ENCODE assay signal across 8 cellular contexts in the genomic region with DNA sequence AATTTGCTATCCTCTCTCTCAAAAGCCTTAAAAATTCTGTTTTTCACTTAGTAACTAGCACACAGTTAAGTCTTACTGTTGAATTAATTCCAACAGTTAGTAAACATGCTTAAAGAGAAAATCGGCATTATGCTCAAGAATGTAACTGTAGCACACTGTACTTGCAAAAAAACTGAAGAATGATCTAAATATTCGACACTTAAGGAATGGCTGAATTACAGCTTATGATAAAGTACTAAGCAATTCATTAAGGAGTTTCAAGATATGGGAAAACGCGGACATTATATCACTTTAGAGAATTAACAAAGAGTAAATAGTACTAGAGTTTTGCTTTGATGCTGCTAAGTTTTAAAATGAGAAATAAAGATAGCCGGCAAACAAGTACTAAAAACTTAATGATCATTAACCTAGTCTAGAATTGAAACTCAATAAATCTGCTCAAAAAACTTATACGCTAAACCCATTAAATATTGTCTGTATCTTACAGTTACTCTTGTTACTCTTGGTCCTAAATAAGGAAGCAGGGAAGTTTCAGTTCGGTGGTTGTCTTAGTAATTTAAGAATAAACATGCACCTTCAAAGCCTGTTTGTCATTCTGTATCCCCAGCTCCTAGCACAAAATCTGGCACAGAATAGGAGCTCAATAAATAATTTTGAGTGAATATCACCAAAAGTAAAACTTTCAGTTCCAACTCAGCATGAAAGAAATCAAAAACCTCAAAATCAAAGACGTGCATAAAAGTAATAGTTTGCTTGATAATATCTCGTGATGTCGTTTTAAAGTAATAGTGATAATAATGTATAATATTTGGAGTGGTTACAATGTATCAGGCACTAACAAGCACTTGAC. TPM values are rescaled to one million over a fixed set of nuclear protein-coding genes. Genes with fewer than 3 reads are reported as not detected.
DNase-seq lines count a peak whose midpoint lies in the region; ATAC-seq, FAIRE-seq and TF ChIP-seq lines count a peak whose summit lies in the region.

No MANE protein-coding gene starts in this region.

- peak; percentile 88 for FAIRE-seq in islet of Langerhans (lab: Jason Lieb, UNC)

- intact Hi-C loops in activated T-helper 2 cell treated with anti-CD3 and anti-CD28 coated beads, Interferon-gamma antibody, Interleukin-2, Interleukin-4, amounts not matched to agents 10 μg/mL and 5 μg/mL and 100 μg/mL, durations not matched to agents 14 hours and 24 hours and 36 hours (cut with micrococcal nuclease): loop anchor here (2.0 to 10.0 kb wide), 2 partner anchors 17 to 765 kb away; a partner anchor contains a TSS
- intact Hi-C loops in posterior vena cava (cut with DNase I): no loop called here

- H3K27me3 ChIP-seq in stomach smooth muscle (ENCODE audit: control insufficient read depth in 1 of 2, insufficient read depth in 2 of 2, low read length in 2 of 2): no peaks in the 10 kb centered on the region

- no peaks in the 10 kb centered on the region for H3K36me3 ChIP-seq in stomach smooth muscle (ENCODE audit: control insufficient read depth in 2 of 2, insufficient read depth in 2 of 2, low read length in 2 of 2)

- peaks cover 7% of the 10 kb centered on the region for H3K27me3 Mint-ChIP-seq in activated T-helper 2 cell treated with anti-CD3 and anti-CD28 coated beads, Interferon-gamma antibody, Interleukin-2, Interleukin-4, amounts not matched to agents 10 μg/mL and 5 μg/mL and 100 μg/mL, durations not matched to agents 14 hours and 24 hours and 36 hours (ENCODE audit: low read depth)

- H3K9ac ChIP-seq in stomach smooth muscle (ENCODE audit: low read length in 2 of 2): peak overlapping the region; percentile 88 to 94

- TF ChIP-seq CTCF in AG10803 (conservative IDR thresholded peaks at IDR 0.05; ENCODE audit: low read length): no peak

- H3K27ac ChIP-seq in stomach smooth muscle (ENCODE audit: low read length): peak overlapping the region; percentile 87

- no peaks in the 10 kb centered on the region for H3K9me3 Mint-ChIP-seq in activated T-helper 2 cell treated with anti-CD3 and anti-CD28 coated beads, Interferon-gamma antibody, Interleukin-2, Interleukin-4, amounts not matched to agents 10 μg/mL and 5 μg/mL and 100 μg/mL, durations not matched to agents 14 hours and 24 hours and 36 hours

- no peaks in the 10 kb centered on the region for H3K9me3 ChIP-seq in stomach smooth muscle (ENCODE audit: control insufficient read depth in 2 of 2, low read length in 2 of 2)

- H3K27ac Mint-ChIP-seq in activated T-helper 2 cell treated with anti-CD3 and anti-CD28 coated beads, Interferon-gamma antibody, Interleukin-2, Interleukin-4, amounts not matched to agents 10 μg/mL and 5 μg/mL and 100 μg/mL, durations not matched to agents 14 hours and 24 hours and 36 hours: peak overlapping the region; percentile 77

- peaks cover 3% of the 10 kb centered on the region for H3K4me1 ChIP-seq in stomach smooth muscle (ENCODE audit: control insufficient read depth, insufficient read depth, low read length)

- peak overlapping the region; percentile 96 for H3K4me3 Mint-ChIP-seq in activated T-helper 2 cell treated with anti-CD3 and anti-CD28 coated beads, Interferon-gamma antibody, Interleukin-2, Interleukin-4, amounts not matched to agents 10 μg/mL and 5 μg/mL and 100 μg/mL, durations not matched to agents 14 hours and 24 hours and 36 hours (ENCODE audit: low read depth)

- H3K4me1 Mint-ChIP-seq in activated T-helper 2 cell treated with anti-CD3 and anti-CD28 coated beads, Interferon-gamma antibody, Interleukin-2, Interleukin-4, amounts not matched to agents 10 μg/mL and 5 μg/mL and 100 μg/mL, durations not matched to agents 14 hours and 24 hours and 36 hours (ENCODE audit: low read depth): peaks cover 45% of the 10 kb centered on the region

- DNase-seq in AG10803 (ENCODE audit: low read depth): peak; percentile 49
- DNase-seq in activated T-helper 2 cell treated with anti-CD3 and anti-CD28 coated beads, Interferon-gamma antibody, Interleukin-2, Interleukin-4, amounts not matched to agents 10 μg/mL and 5 μg/mL and 100 μg/mL, durations not matched to agents 14 hours and 24 hours and 36 hours (ENCODE audit: low spot score): no peak
- DNase-seq in nucleus accumbens (lab: John Stamatoyannopoulos, UW): no peak
- no peak for DNase-seq in NCI-H2029 (lab: John Stamatoyannopoulos, UW)
- no peak for DNase-seq in posterior vena cava (ENCODE audit: low spot score)

- peak; percentile 25 for ATAC-seq in HG03520 (IDR thresholded peaks at IDR 0.05; ENCODE audit: unreplicated experiment)

- peak overlapping the region; percentile 71 for H3K4me3 ChIP-seq in AG10803 (ENCODE audit: low read length)
- peak overlapping the region; percentile 85 to 96 for H3K4me3 ChIP-seq in stomach smooth muscle (ENCODE audit: low read length in 2 of 2)

- no peaks in the 10 kb centered on the region for H3K36me3 Mint-ChIP-seq in activated T-helper 2 cell treated with anti-CD3 and anti-CD28 coated beads, Interferon-gamma antibody, Interleukin-2, Interleukin-4, amounts not matched to agents 10 μg/mL and 5 μg/mL and 100 μg/mL, durations not matched to agents 14 hours and 24 hours and 36 hours (ENCODE audit: low read depth)

RNA-seq across cellular contexts. Expression of a gene that starts 1.2 kb away (rescaled TPM):
- total RNA-seq in activated T-helper 2 cell treated with anti-CD3 and anti-CD28 coated beads, Interferon-gamma antibody, Interleukin-2, Interleukin-4, amounts not matched to agents 10 μg/mL and 5 μg/mL and 100 μg/mL, durations not matched to agents 14 hours and 24 hours and 36 hours: 3.2 and 4.2 TPM in 2 replicates
- 10 to 100 TPM in 1 of 2 donors, 1 to 10 TPM in 1; 9.5 to 11.0 TPM for total RNA-seq in posterior vena cava

RNA-seq across cellular contexts. Expression of a gene that starts 27.8 kb away (rescaled TPM):
- total RNA-seq in activated T-helper 2 cell treated with anti-CD3 and anti-CD28 coated beads, Interferon-gamma antibody, Interleukin-2, Interleukin-4, amounts not matched to agents 10 μg/mL and 5 μg/mL and 100 μg/mL, durations not matched to agents 14 hours and 24 hours and 36 hours: 337 and 342 TPM in 2 replicates
- total RNA-seq in posterior vena cava: 1,000 to 10,000 TPM; 2,278 to 2,643 TPM
